Comparison of ENCODE assay signal across 10 cellular contexts in genomic region chr3:105801397-105801796, GRCh38.
DNase-seq lines count a peak whose midpoint lies in the region; ATAC-seq, FAIRE-seq and TF ChIP-seq lines count a peak whose summit lies in the region.
"Had no signal": no experiment of that assay in that cellular context is flagged by ENCODE, and none has a peak within 500 bp of the region (broad histone marks: within the 10 kb centered on the region; RNA-seq: fewer than 3 reads in every experiment).

No MANE protein-coding gene starts in this region.

- no peaks in the 10 kb centered on the region for H3K9me3 ChIP-seq in CD4-positive, CD25-positive, alpha-beta regulatory T cell (ENCODE audit: control insufficient read depth in 2 of 2, low read length in 2 of 2)
- no peaks in the 10 kb centered on the region for H3K9me3 ChIP-seq in HUES48 (ENCODE audit: control insufficient read depth, insufficient read depth, low read length)

- H3K36me3 ChIP-seq in CD4-positive, CD25-positive, alpha-beta regulatory T cell (ENCODE audit: control insufficient read depth, insufficient read depth, low read length): no peaks in the 10 kb centered on the region
- H3K36me3 ChIP-seq in HUES48 (ENCODE audit: control insufficient read depth, insufficient read depth, low read length): no peaks in the 10 kb centered on the region

- peak; percentile 58 for FAIRE-seq in GM12892 (lab: Jason Lieb, UNC)
- FAIRE-seq: G401.6 had no signal

- peak overlapping the region; percentile 34 for H3K27ac ChIP-seq in CD4-positive, CD25-positive, alpha-beta regulatory T cell (ENCODE audit: insufficient read depth, low read length, poor library complexity, severe bottlenecking)
- H3K27ac ChIP-seq in HUES48 (ENCODE audit: low read depth, low read length): peak overlapping the region; percentile 25
- H3K27ac ChIP-seq: BLaER1 treated with 17β-estradiol and CSF1 and Interleukin-3, amounts not matched to agents 10 nM and 100 nM had no signal

- no peak for TF ChIP-seq POLR2A in GM12892 (IDR thresholded peaks at IDR 0.05; ENCODE audit: low read depth, low read length)

- peak overlapping the region in 1 of 4 donors; percentile 34 for H3K4me3 Mint-ChIP-seq in CD4-positive, CD25-positive, alpha-beta regulatory T cell

- no peak for TF ChIP-seq CTCF in epithelial cell of esophagus (IDR thresholded peaks at IDR 0.05; ENCODE audit: insufficient read depth, low read depth, low read length, missing control alignments)

- no peak overlapping the region for H3K4me3 ChIP-seq in CD4-positive, CD25-positive, alpha-beta regulatory T cell (ENCODE audit: low read depth, low read length)
- no peak overlapping the region for H3K4me3 ChIP-seq in HUES48 (ENCODE audit: low read depth, low read length)
- no peak overlapping the region for H3K4me3 ChIP-seq in epithelial cell of esophagus (ENCODE audit: low read length)
- H3K4me3 ChIP-seq: BLaER1 treated with 17β-estradiol and CSF1 and Interleukin-3, amounts not matched to agents 10 nM and 100 nM had no signal

- peaks cover 22% of the 10 kb centered on the region for H3K4me1 ChIP-seq in CD4-positive, CD25-positive, alpha-beta regulatory T cell (ENCODE audit: control insufficient read depth, insufficient read depth, low read length, poor library complexity, severe bottlenecking)
- H3K4me1 ChIP-seq in HUES48 (ENCODE audit: control insufficient read depth, insufficient read depth, low read length): peaks cover 59% of the 10 kb centered on the region

- no peaks in the 10 kb centered on the region for H3K27me3 Mint-ChIP-seq in CD4-positive, CD25-positive, alpha-beta regulatory T cell

- peaks cover 19% of the 10 kb centered on the region for H3K36me3 Mint-ChIP-seq in CD4-positive, CD25-positive, alpha-beta regulatory T cell

- H3K4me1 Mint-ChIP-seq in CD4-positive, CD25-positive, alpha-beta regulatory T cell: peaks cover 57 to 77% (median 61%) of the 10 kb centered on the region in 4 donors

- peak in 1 of 2 donors; percentile 42 for ATAC-seq in CD4-positive, CD25-positive, alpha-beta regulatory T cell (ENCODE audit: low read depth in 2 of 2)
- ATAC-seq in GM19397 (IDR thresholded peaks at IDR 0.05; ENCODE audit: unreplicated experiment): no peak

- peak overlapping the region in 2 of 3 donors; percentile 26 to 51 for H3K27ac Mint-ChIP-seq in CD4-positive, CD25-positive, alpha-beta regulatory T cell

- no peaks in the 10 kb centered on the region for H3K27me3 ChIP-seq in CD4-positive, CD25-positive, alpha-beta regulatory T cell (ENCODE audit: control insufficient read depth, insufficient read depth, low read length)
- H3K27me3 ChIP-seq in HUES48 (ENCODE audit: control insufficient read depth, insufficient read depth, low read length): no peaks in the 10 kb centered on the region
- H3K27me3 ChIP-seq: BLaER1 treated with 17β-estradiol and CSF1 and Interleukin-3, amounts not matched to agents 10 nM and 100 nM had no signal

- DNase-seq in CD4-positive, CD25-positive, alpha-beta regulatory T cell: peak in 1 of 3 donors; percentile 5
- DNase-seq in GM12892 (ENCODE audit: insufficient read length): no peak
- DNase-seq in epithelial cell of esophagus (ENCODE audit: low read depth): peak; percentile 47
- no peak for DNase-seq in T-helper 9 cell
- no peak for DNase-seq in stimulated activated CD4-positive, alpha-beta T cell treated with anti-CD3 and anti-CD28 coated beads, Interleukin-4, amount 100 ng/mL, for 24 hours
- DNase-seq in GOT3 (lab: John Stamatoyannopoulos, UW): no peak

- H3K9me3 Mint-ChIP-seq in CD4-positive, CD25-positive, alpha-beta regulatory T cell: peaks cover 0 to 3% (median 0%) of the 10 kb centered on the region in 7 donors

- no peak overlapping the region for H3K9ac ChIP-seq in HUES48 (ENCODE audit: low read depth, low read length)
- H3K9ac ChIP-seq: BLaER1 treated with 17β-estradiol and CSF1 and Interleukin-3, amounts not matched to agents 10 nM and 100 nM had no signal
